In the genomic region with DNA sequence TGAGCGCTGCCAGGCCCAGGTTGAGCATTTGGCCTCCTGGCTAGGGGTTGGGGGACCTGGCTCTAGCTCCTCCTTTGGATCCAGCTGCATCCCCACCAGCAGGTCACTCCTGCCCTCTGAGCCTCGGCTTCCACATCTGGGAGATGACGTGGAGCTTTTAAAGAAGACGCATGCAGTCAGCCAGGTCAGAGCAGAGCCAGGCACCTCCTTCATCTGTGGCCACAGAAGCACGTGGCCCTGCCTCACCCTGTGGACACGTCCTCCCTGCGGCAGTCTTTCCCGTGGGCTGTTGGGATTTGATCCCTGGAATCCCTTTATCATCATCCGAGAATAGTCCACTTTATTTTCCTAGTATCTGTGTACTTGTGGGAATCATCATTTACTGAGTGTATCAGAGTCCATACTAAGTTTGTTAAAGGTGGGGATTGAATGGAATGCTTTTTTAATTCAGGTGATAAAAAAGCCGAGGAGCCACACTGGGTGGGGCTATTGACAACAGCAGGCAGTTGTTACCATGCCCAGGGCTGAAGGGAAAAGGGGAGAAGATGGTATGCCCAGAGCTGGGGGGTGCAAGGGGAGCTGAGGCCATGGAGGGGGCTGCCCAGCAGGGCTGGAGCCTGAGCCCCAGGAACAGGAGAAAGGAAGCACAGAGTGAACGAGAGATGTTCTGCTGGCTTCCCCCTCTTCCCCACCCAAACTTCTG, we compare ENCODE assay signal across 1 cellular context.
TF ChIP-seq lines count a peak whose summit lies in the region.

No MANE protein-coding gene starts in this region.

TF ChIP-seq in IMR-90, 13 proteins besides CTCF, POLR2A, EP300 and RAD21:
- TF ChIP-seq SMC3 (IDR thresholded peaks at IDR 0.05; ENCODE audit: low read depth, low read length) (no peak), ELK1 (IDR thresholded peaks at IDR 0.05; ENCODE audit: borderline replicate concordance, low read depth, low read length) (no peak), RCOR1 (IDR thresholded peaks at IDR 0.05; ENCODE audit: insufficient replicate concordance, low read length) (no peak), MAZ (IDR thresholded peaks at IDR 0.05; ENCODE audit: borderline replicate concordance, low read depth, low read length) (no peak), RFX5 (IDR thresholded peaks at IDR 0.05; ENCODE audit: low read depth, low read length) (no peak), CEBPB (IDR thresholded peaks at IDR 0.05; ENCODE audit: low read depth, low read length) (no peak), BHLHE40 (IDR thresholded peaks at IDR 0.05; ENCODE audit: low read depth, low read length) (no peak), NFE2L2 (IDR thresholded peaks at IDR 0.05; ENCODE audit: low read depth, low read length) (no peak)
- TF ChIP-seq, protein P1, sequence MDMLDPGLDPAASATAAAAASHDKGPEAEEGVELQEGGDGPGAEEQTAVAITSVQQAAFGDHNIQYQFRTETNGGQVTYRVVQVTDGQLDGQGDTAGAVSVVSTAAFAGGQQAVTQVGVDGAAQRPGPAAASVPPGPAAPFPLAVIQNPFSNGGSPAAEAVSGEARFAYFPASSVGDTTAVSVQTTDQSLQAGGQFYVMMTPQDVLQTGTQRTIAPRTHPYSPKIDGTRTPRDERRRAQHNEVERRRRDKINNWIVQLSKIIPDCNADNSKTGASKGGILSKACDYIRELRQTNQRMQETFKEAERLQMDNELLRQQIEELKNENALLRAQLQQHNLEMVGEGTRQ (IDR thresholded peaks at IDR 0.05; ENCODE audit: low read depth, low read length): no peak
